ENCODE assay signal across 24 cellular contexts in genomic region chr12:132403636-132404434, GRCh38.
"Had no signal": no experiment of that assay in that cellular context is flagged by ENCODE, and none has a peak within 500 bp of the region (broad histone marks: within the 10 kb centered on the region; RNA-seq: fewer than 3 reads in every experiment).

No MANE protein-coding gene starts in this region.

- ATAC-seq: activated T-cell treated with anti-CD3 and anti-CD28 coated beads, Interleukin-2, amount 50 U/mL, for 4 hours; Panc1; T-helper 17 cell had no signal

- H3K4me3 ChIP-seq: MG63 had no signal

- DNase-seq: activated CD4-positive, alpha-beta memory T cell treated with anti-CD3 and anti-CD28 coated beads for 36 hours; activated CD4-positive, alpha-beta T cell treated with anti-CD3 and anti-CD28 coated beads, Interleukin-2, amount 10 ng/mL, durations not matched to agents 7 days and 5 days; activated CD4-positive, CD25-positive, alpha-beta regulatory T cell; activated CD8-positive, alpha-beta memory T cell treated with anti-CD3 and anti-CD28 coated beads for 24 hours; activated effector memory CD4-positive, alpha-beta T cell treated with anti-CD3 and anti-CD28 coated beads, Interleukin-2, amount 50 U/mL, for 16 hours; activated naive CD4-positive, alpha-beta T cell treated with anti-CD3 and anti-CD28 coated beads for 36 hours; activated T-cell treated with anti-CD3 and anti-CD28 coated beads, Interleukin-2, amount 50 U/mL, for 4 hours; amygdala; MG63; MV-4-11; NCI-H1092 treated with DMSO at 0.1 percent for 48 hours; NCI-H1417 treated with DMSO at 0.1 percent for 48 hours; NCI-H1694 treated with DMSO at 0.1 percent for 48 hours; NCI-H2029 treated with DMSO at 0.1 percent for 48 hours; NCI-H345; NCI-H510A treated with DMSO at 0.1 percent for 48 hours; NCI-H69; NK-92 treated with Interleukin-12 subunit alpha and Interleukin-12 subunit beta, amount 100 ng/mL, for 24 hours; OCI-M1; RPMI8226; SHP77 treated with DMSO at 0.1 percent for 48 hours; T-helper 17 cell; T-helper 9 cell had no signal

- H3K36me3 ChIP-seq: MG63 had no signal

- H3K9me3 ChIP-seq: MG63 had no signal
